In the genomic region with DNA sequence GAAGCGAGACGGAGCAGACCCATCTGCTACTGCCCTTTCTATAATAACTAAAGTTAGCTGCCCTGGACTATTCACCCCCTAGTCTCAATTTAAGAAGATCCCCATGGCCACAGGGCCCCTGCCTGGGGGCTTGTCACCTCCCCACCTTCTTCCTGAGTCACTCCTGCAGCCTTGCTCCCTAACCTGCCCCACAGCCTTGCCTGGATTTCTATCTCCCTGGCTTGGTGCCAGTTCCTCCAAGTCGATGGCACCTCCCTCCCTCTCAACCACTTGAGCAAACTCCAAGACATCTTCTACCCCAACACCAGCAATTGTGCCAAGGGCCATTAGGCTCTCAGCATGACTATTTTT, we compare ENCODE assay signal across 8 cellular contexts.
A peak's percentile ranks its signal among the peaks of the same experiment; 100 is the strongest.
DNase-seq lines count a peak whose midpoint lies in the region; ATAC-seq, FAIRE-seq and TF ChIP-seq lines count a peak whose summit lies in the region.
"Not testable (repeated sequence)": the region's sequence is repeated elsewhere in the genome, so short reads cannot be mapped to it uniquely, and the experiment has no call there.

No MANE protein-coding gene starts in this region.

- not testable (repeated sequence) for H3K27ac Mint-ChIP-seq in activated T-helper 1 cell treated with anti-CD3 and anti-CD28 coated beads, Interleukin-12 subunit alpha, Interleukin-12 subunit beta, Interleukin-2, Interleukin-4 antibody, amounts not matched to agents 30 ng/mL and 10 ng/mL and 1 ng/mL, durations not matched to agents 14 hours and 24 hours and 36 hours
- peak overlapping the region; percentile 93 for H3K27ac Mint-ChIP-seq in nephron progenitor cell

- not testable (repeated sequence) for H3K9ac ChIP-seq in DND-41 (ENCODE audit: low read depth, low read length); K562 (ENCODE audit: insufficient read depth in 1 of 2, low read depth in 2 of 2, low read length in 2 of 2)

- not testable (repeated sequence) for H3K9me3 Mint-ChIP-seq in activated T-helper 1 cell treated with anti-CD3 and anti-CD28 coated beads, Interleukin-12 subunit alpha, Interleukin-12 subunit beta, Interleukin-2, Interleukin-4 antibody, amounts not matched to agents 30 ng/mL and 10 ng/mL and 1 ng/mL, durations not matched to agents 14 hours and 24 hours and 36 hours; nephron progenitor cell

- not testable (repeated sequence) for H4K20me1 ChIP-seq in DND-41 (ENCODE audit: insufficient read depth, low read length); K562 (replicated peaks; ENCODE audit: control insufficient read depth, insufficient read depth, low read length)

- TF ChIP-seq RAD21 in K562 (CRISPR knock-in tag; conservative IDR thresholded peaks at IDR 0.05 in 1 of 2, IDR thresholded peaks at IDR 0.05 in 1 of 2) = not testable (repeated sequence)

- intact Hi-C loops in activated T-helper 1 cell treated with anti-CD3 and anti-CD28 coated beads, Interleukin-12 subunit alpha, Interleukin-12 subunit beta, Interleukin-2, Interleukin-4 antibody, amounts not matched to agents 30 ng/mL and 10 ng/mL and 1 ng/mL, durations not matched to agents 14 hours and 24 hours and 36 hours (cut with micrococcal nuclease); K562 (cut with micrococcal nuclease); heart left ventricle (cut with DNase I); lower lobe of right lung (cut with DNase I); sigmoid colon (cut with DNase I); transverse colon (cut with DNase I; ENCODE audit: low total_unique reads): not testable (repeated sequence)

- not testable (repeated sequence) for FAIRE-seq in K562 (lab: Jason Lieb, UNC)

- H3K27me3 Mint-ChIP-seq in activated T-helper 1 cell treated with anti-CD3 and anti-CD28 coated beads, Interleukin-12 subunit alpha, Interleukin-12 subunit beta, Interleukin-2, Interleukin-4 antibody, amounts not matched to agents 30 ng/mL and 10 ng/mL and 1 ng/mL, durations not matched to agents 14 hours and 24 hours and 36 hours (ENCODE audit: insufficient read depth); nephron progenitor cell (ENCODE audit: low read depth, poor library complexity): not testable (repeated sequence)

- H3K4me3 ChIP-seq in DND-41 (ENCODE audit: low read depth in 1 of 2, low read length in 2 of 2); K562; heart left ventricle; lower lobe of right lung; sigmoid colon; transverse colon: not testable (repeated sequence)

- in situ Hi-C loops in K562 (cut with MboI); transverse colon (cut with MboI; ENCODE audit: low pct_ligation_motif_present in 1 of 4, low pct_unique_long_range_greater_than_20kb in 1 of 4, low sequenced_read_pairs in 3 of 4): not testable (repeated sequence)

- TF ChIP-seq EP300 in K562 (IDR thresholded peaks at IDR 0.05; ENCODE audit: low read length); sigmoid colon (IDR thresholded peaks at IDR 0.05); transverse colon (IDR thresholded peaks at IDR 0.05; ENCODE audit: low read depth): not testable (repeated sequence)

- not testable (repeated sequence) for H3K79me2 ChIP-seq in DND-41 (ENCODE audit: insufficient read depth, low read length); K562 (ENCODE audit: control insufficient read depth, insufficient read depth, low read length)

- TF ChIP-seq POLR2A in K562 (conservative IDR thresholded peaks at IDR 0.05) = peak; percentile 45; the same call in 1 of the 2 replicates
- TF ChIP-seq POLR2A in heart left ventricle (IDR thresholded peaks at IDR 0.05); sigmoid colon (IDR thresholded peaks at IDR 0.05): not testable (repeated sequence)
- peak; percentile 25 for TF ChIP-seq POLR2A in transverse colon (IDR thresholded peaks at IDR 0.05)

- not testable (repeated sequence) for H3K4me1 ChIP-seq in DND-41 (ENCODE audit: insufficient read depth, low read length); K562 (replicated peaks in 1 of 2; ENCODE audit: control insufficient read depth in 2 of 2, insufficient read depth in 2 of 2, low read length in 2 of 2); heart left ventricle; lower lobe of right lung; sigmoid colon; transverse colon

- DNase-seq in DND-41 = peak; percentile 5
- DNase-seq in activated T-helper 1 cell treated with anti-CD3 and anti-CD28 coated beads, Interleukin-12 subunit alpha, Interleukin-12 subunit beta, Interleukin-2, Interleukin-4 antibody, amounts not matched to agents 30 ng/mL and 10 ng/mL and 1 ng/mL, durations not matched to agents 14 hours and 24 hours and 36 hours (ENCODE audit: low spot score) = peak; percentile 0
- DNase-seq in K562 (ENCODE audit: extremely low read depth in 1 of 4, low spot score in 3 of 4); nephron progenitor cell: not testable (repeated sequence)
- peak in 3 of 5 donors; percentile 2 to 16 (median 8) for DNase-seq in heart left ventricle
- DNase-seq in lower lobe of right lung = peak; percentile 29
- DNase-seq in sigmoid colon = peak; percentile 66
- peak; percentile 9 for DNase-seq in transverse colon

- H3K27ac ChIP-seq in DND-41 (ENCODE audit: low read length); K562 (ENCODE audit: extremely low read depth, low read depth, low read length); heart left ventricle; lower lobe of right lung; sigmoid colon; transverse colon: not testable (repeated sequence)

- not testable (repeated sequence) for H3K9me3 ChIP-seq in DND-41 (ENCODE audit: insufficient read depth, low read length, severe bottlenecking); K562 (replicated peaks; ENCODE audit: control insufficient read depth, insufficient read depth, low read depth, low read length); heart left ventricle; lower lobe of right lung; sigmoid colon; transverse colon

- WGBS in K562 (ENCODE audit: insufficient coverage, low coverage, missing lambda C conversion rate) = no CpG with 5 or more reads among the region's 3 CpGs
- WGBS in heart left ventricle, 4 donors = 0 to 9% methylated on average over 1 of the region's 3 CpGs; no CpG with 5 or more reads in 2 of the 4 donors
- whole genome bisulfite sequencing in sigmoid colon, 2 donors = no CpG with 5 or more reads among the region's 3 CpGs
- 72% methylated on average over 3 of the region's 3 CpGs; no CpG with 5 or more reads in 1 of the 2 donors for WGBS in transverse colon (ENCODE audit: low coverage in 1 of 2), 2 donors

- H3K4me2 ChIP-seq in DND-41 (ENCODE audit: insufficient read depth, low read length); K562 (ENCODE audit: insufficient read depth, low read length): not testable (repeated sequence)

- not testable (repeated sequence) for TF ChIP-seq CTCF in DND-41 (IDR thresholded peaks at IDR 0.05; ENCODE audit: borderline replicate concordance, extremely low read depth, low read length, poor library complexity, severe bottlenecking); K562 (IDR thresholded peaks at IDR 0.05 in 2 of 3, conservative IDR thresholded peaks at IDR 0.05 in 1 of 3; ENCODE audit: insufficient read depth in 2 of 3, low read depth in 1 of 3, low read length in 3 of 3); heart left ventricle (IDR thresholded peaks at IDR 0.05); lower lobe of right lung (IDR thresholded peaks at IDR 0.05); nephron progenitor cell (IDR thresholded peaks at IDR 0.05); sigmoid colon (IDR thresholded peaks at IDR 0.05); transverse colon (IDR thresholded peaks at IDR 0.05)

- CTCF ChIA-PET in K562 (lab: Yijun Ruan, JAX; ENCODE audit: low intra/inter-chr PET ratio) = not testable (repeated sequence)

- H3K4me1 Mint-ChIP-seq in activated T-helper 1 cell treated with anti-CD3 and anti-CD28 coated beads, Interleukin-12 subunit alpha, Interleukin-12 subunit beta, Interleukin-2, Interleukin-4 antibody, amounts not matched to agents 30 ng/mL and 10 ng/mL and 1 ng/mL, durations not matched to agents 14 hours and 24 hours and 36 hours (ENCODE audit: low read depth); nephron progenitor cell: not testable (repeated sequence)

- POLR2A ChIA-PET in K562 (lab: Yijun Ruan, JAX) = not testable (repeated sequence)

- H2AFZ ChIP-seq in DND-41 (ENCODE audit: low read depth, low read length); K562 (ENCODE audit: low read depth, low read length): not testable (repeated sequence)

- not testable (repeated sequence) for H3K4me3 Mint-ChIP-seq in activated T-helper 1 cell treated with anti-CD3 and anti-CD28 coated beads, Interleukin-12 subunit alpha, Interleukin-12 subunit beta, Interleukin-2, Interleukin-4 antibody, amounts not matched to agents 30 ng/mL and 10 ng/mL and 1 ng/mL, durations not matched to agents 14 hours and 24 hours and 36 hours; nephron progenitor cell

- not testable (repeated sequence) for H3K27me3 ChIP-seq in DND-41 (ENCODE audit: insufficient read depth, low read length, poor library complexity); K562 (ENCODE audit: control insufficient read depth in 2 of 2, insufficient read depth in 2 of 2, low read length in 2 of 2); heart left ventricle; lower lobe of right lung (ENCODE audit: low read depth); sigmoid colon; transverse colon

- not testable (repeated sequence) for H3K36me3 Mint-ChIP-seq in activated T-helper 1 cell treated with anti-CD3 and anti-CD28 coated beads, Interleukin-12 subunit alpha, Interleukin-12 subunit beta, Interleukin-2, Interleukin-4 antibody, amounts not matched to agents 30 ng/mL and 10 ng/mL and 1 ng/mL, durations not matched to agents 14 hours and 24 hours and 36 hours (ENCODE audit: low read depth); nephron progenitor cell (ENCODE audit: low read depth)

- BruUV-seq in K562 (replicated peaks; lab: Mats Ljungman, UMichigan) = not testable (repeated sequence)

- not testable (repeated sequence) for H3K36me3 ChIP-seq in DND-41 (ENCODE audit: insufficient read depth, low read length); K562 (ENCODE audit: control insufficient read depth, insufficient read depth, low read length); heart left ventricle; lower lobe of right lung; transverse colon
- peaks cover 4 to 10% (median 8%) of the 10 kb centered on the region in 4 donors for H3K36me3 ChIP-seq in sigmoid colon

- ATAC-seq in DND-41 (ENCODE audit: insufficient read depth, low read depth); K562; heart left ventricle; lower lobe of right lung: not testable (repeated sequence)

- not testable (repeated sequence) for H3K9me1 ChIP-seq in K562 (ENCODE audit: control insufficient read depth, insufficient read depth, low read length)
